In genomic region chr7:4225352-4225751, GRCh38 we compare ENCODE assay signal across 22 cellular contexts.
DNase-seq lines count a peak whose midpoint lies in the region; ATAC-seq and TF ChIP-seq lines count a peak whose summit lies in the region.
"Had no signal": no experiment of that assay in that cellular context is flagged by ENCODE, and none has a peak within 500 bp of the region (broad histone marks: within the 10 kb centered on the region; RNA-seq: fewer than 3 reads in every experiment).

No MANE protein-coding gene starts in this region.

- H3K9ac ChIP-seq in SK-N-SH: no peak overlapping the region

- CTCF ChIA-PET in SK-N-SH (lab: Yijun Ruan, JAX): no interaction called here

- no peak overlapping the region for H3K27ac ChIP-seq in lower lobe of right lung
- H3K27ac ChIP-seq in upper lobe of left lung: no peak overlapping the region
- no peak overlapping the region for H3K27ac ChIP-seq in SK-N-SH (ENCODE audit: low read depth in 2 of 2, low read length in 1 of 2)
- H3K27ac ChIP-seq: A549, Peyer's patch had no signal

- intact Hi-C loops in lower lobe of right lung (cut with DNase I): no loop called here

- H3K9me3 ChIP-seq in lower lobe of right lung: no peaks in the 10 kb centered on the region
- H3K9me3 ChIP-seq in upper lobe of left lung: no peaks in the 10 kb centered on the region
- H3K9me3 ChIP-seq in SK-N-SH: no peaks in the 10 kb centered on the region
- H3K9me3 ChIP-seq: A549, Peyer's patch had no signal

- H3K4me3 ChIP-seq in lower lobe of right lung (no peak overlapping the region), upper lobe of left lung (no peak overlapping the region), SK-N-SH (ENCODE audit: low read depth in 2 of 2, low read length in 1 of 2) (no peak overlapping the region)
- H3K4me3 ChIP-seq: A549, GM12878, Peyer's patch had no signal

- ATAC-seq in lower lobe of right lung (peak; percentile 89 to 90), upper lobe of left lung (ENCODE audit: low FRiP score in 2 of 2) (peak; percentile 48 to 69), GM18870 (IDR thresholded peaks at IDR 0.05; ENCODE audit: unreplicated experiment) (no peak)
- ATAC-seq: A549, GM12878, HCT116 had no signal

- POLR2A ChIA-PET in SK-N-SH (lab: Yijun Ruan, JAX): no interaction called here

- no peak overlapping the region for H3K4me2 ChIP-seq in SK-N-SH
- H3K4me2 ChIP-seq: A549 had no signal

- no peaks in the 10 kb centered on the region for H3F3A ChIP-seq in SK-N-SH (replicated peaks; ENCODE audit: insufficient read depth)

- H3K9me2 ChIP-seq in SK-N-SH: no peaks in the 10 kb centered on the region

- H2AFZ ChIP-seq in SK-N-SH (ENCODE audit: low read depth): no peak overlapping the region

- DNase-seq in NCI-H187 (lab: John Stamatoyannopoulos, UW) (peak; percentile 53 to 72), NCI-H69 (lab: John Stamatoyannopoulos, UW) (peak; percentile 89), lower lobe of right lung (peak; percentile 56), upper lobe of left lung (peak; percentile 64 to 72), SK-N-SH (no peak)
- DNase-seq in activated CD8-positive, alpha-beta memory T cell treated with anti-CD3 and anti-CD28 coated beads for 24 hours: no peak
- DNase-seq: C1 segment of cervical spinal cord; CD4-positive, alpha-beta memory T cell; COR-L47; DMS53; EL; GDM1; NCI-H1092; NCI-H1436; NCI-H2107; NCI-H446 treated with DMSO at 0.1 percent for 48 hours; Peyer's patch; SHP77 treated with DMSO at 0.1 percent for 48 hours had no signal

- WGBS in upper lobe of left lung, 2 donors: 78% methylated on average over 18 of the region's 18 CpGs
- 71% methylated on average over 17 of the region's 18 CpGs for WGBS in SK-N-SH (ENCODE audit: low lambda C conversion rate)

- H3K27me3 ChIP-seq in lower lobe of right lung (ENCODE audit: low read depth) (no peaks in the 10 kb centered on the region), upper lobe of left lung (no peaks in the 10 kb centered on the region), SK-N-SH (ENCODE audit: insufficient read depth) (no peaks in the 10 kb centered on the region)
- H3K27me3 ChIP-seq: Peyer's patch had no signal

- no peak for TF ChIP-seq POLR2A in upper lobe of left lung (IDR thresholded peaks at IDR 0.05)

- TF ChIP-seq EP300 in upper lobe of left lung (IDR thresholded peaks at IDR 0.05) (no peak), SK-N-SH (IDR thresholded peaks at IDR 0.05; ENCODE audit: borderline replicate concordance in 1 of 2, low read depth in 1 of 2, low read length in 1 of 2) (no peak)

- H3K36me3 ChIP-seq in lower lobe of right lung (no peaks in the 10 kb centered on the region), upper lobe of left lung (no peaks in the 10 kb centered on the region), SK-N-SH (replicated peaks in 1 of 2; ENCODE audit: control insufficient read depth in 1 of 2, insufficient read depth in 2 of 2, low read length in 1 of 2) (no peaks in the 10 kb centered on the region)
- H3K36me3 ChIP-seq: Peyer's patch had no signal

- no peak for TF ChIP-seq RAD21 in SK-N-SH (IDR thresholded peaks at IDR 0.05; ENCODE audit: low read length)

- TF ChIP-seq CTCF in lower lobe of right lung (IDR thresholded peaks at IDR 0.05): no peak
- TF ChIP-seq CTCF in upper lobe of left lung (IDR thresholded peaks at IDR 0.05): no peak
- TF ChIP-seq CTCF in SK-N-SH (IDR thresholded peaks at IDR 0.05): no peak

- H4K20me1 ChIP-seq in SK-N-SH (ENCODE audit: insufficient read depth): no peaks in the 10 kb centered on the region

- no peaks in the 10 kb centered on the region for H3K79me2 ChIP-seq in SK-N-SH (ENCODE audit: insufficient read depth)

- no peaks in the 10 kb centered on the region for H3K4me1 ChIP-seq in lower lobe of right lung
- no peaks in the 10 kb centered on the region for H3K4me1 ChIP-seq in upper lobe of left lung
- H3K4me1 ChIP-seq in SK-N-SH (ENCODE audit: control insufficient read depth in 1 of 2, insufficient read depth in 2 of 2, low read depth in 1 of 2, low read length in 1 of 2): peaks cover 0 to 2% of the 10 kb centered on the region in 2 experiments; a peak in 1 of 4 replicates
- H3K4me1 ChIP-seq: A549, Peyer's patch had no signal

TF ChIP-seq in SK-N-SH, 30 proteins besides CTCF, POLR2A, EP300 and RAD21:
- TF ChIP-seq IRF3 (IDR thresholded peaks at IDR 0.05; ENCODE audit: low read depth, low read length) (no peak), PBX3 (IDR thresholded peaks at IDR 0.05) (no peak), CHD2 (IDR thresholded peaks at IDR 0.05; ENCODE audit: low read length, partially characterized antibody) (no peak), RCOR1 (IDR thresholded peaks at IDR 0.05; ENCODE audit: low read length) (no peak), RXRA (IDR thresholded peaks at IDR 0.05; ENCODE audit: borderline replicate concordance, low read depth) (no peak), USF1 (IDR thresholded peaks at IDR 0.05; ENCODE audit: borderline replicate concordance, low read depth) (no peak)

Comparison
In these comparisons a context has a peak if more than half of its experiments do, and no peak if none do; other contexts are left out.
1. DNase-seq: peak in NCI-H187 (2 of 2), NCI-H69 (single experiment), lower lobe of right lung (single experiment) and upper lobe of left lung (2 of 2); none in SK-N-SH (single experiment) and activated CD8-positive, alpha-beta memory T cell treated with anti-CD3 and anti-CD28 coated beads for 24 hours (single experiment).